12 cellular contexts compared by ENCODE assay signal in genomic region chr1:233607252-233608119, GRCh38. TPM values are rescaled to one million over a fixed set of nuclear protein-coding genes. Genes with fewer than 3 reads are reported as not detected.
DNase-seq lines count a peak whose midpoint lies in the region; ATAC-seq and TF ChIP-seq lines count a peak whose summit lies in the region.
"Had no signal": no experiment of that assay in that cellular context is flagged by ENCODE, and none has a peak within 500 bp of the region (broad histone marks: within the 10 kb centered on the region; RNA-seq: fewer than 3 reads in every experiment).

No MANE protein-coding gene starts in this region.

- H3K4me1 Mint-ChIP-seq in GM23338, result peaks cover 5% of the 10 kb centered on the region; the same call in 2 of the 3 replicates

- DNase-seq in GM23338 (ENCODE audit: low spot score), result no peak
- peak; percentile 26 for DNase-seq in NCI-H526 treated with DMSO at 0.1 percent for 48 hours (lab: John Stamatoyannopoulos, UW)
- DNase-seq in mucosa of gallbladder (ENCODE audit: low spot score), result peak; percentile 33
- no peak for DNase-seq in effector CD4-positive, alpha-beta T cell
- DNase-seq: activated CD4-positive, alpha-beta memory T cell treated with anti-CD3 and anti-CD28 coated beads, Interleukin-2, amount 10 ng/mL, durations not matched to agents 7 days and 5 days; effector memory CD4-positive, alpha-beta T cell; NCI-H748 treated with DMSO at 0.1 percent for 48 hours had no signal

- H3K4me1 ChIP-seq in GM23338 (ENCODE audit: insufficient read depth), result no peaks in the 10 kb centered on the region

- no peaks in the 10 kb centered on the region; the same call in 1 of the 2 replicates for H3K36me3 ChIP-seq in GM23338 (ENCODE audit: insufficient read depth)

- peaks cover 8% of the 10 kb centered on the region for H3K27me3 Mint-ChIP-seq in GM23338 (ENCODE audit: insufficient read depth, low read depth, poor library complexity)

- H3K4me2 ChIP-seq in GM23338, result no peak overlapping the region

- H2AFZ ChIP-seq in GM23338, result no peak overlapping the region

- no peak overlapping the region for H3K4me3 Mint-ChIP-seq in GM23338
- H3K4me3 Mint-ChIP-seq: activated CD4-positive, alpha-beta memory T cell treated with anti-CD3 and anti-CD28 coated beads, Interleukin-2, amount 10 ng/mL, durations not matched to agents 7 days and 5 days; mesothelial cell of epicardium had no signal

- H3K9me3 Mint-ChIP-seq in GM23338, result no peaks in the 10 kb centered on the region

- H3F3A ChIP-seq in GM23338 (replicated peaks; ENCODE audit: low read depth), result no peaks in the 10 kb centered on the region

- H3K9me2 ChIP-seq in GM23338 (ENCODE audit: insufficient read depth), result no peaks in the 10 kb centered on the region

- TF ChIP-seq CTCF in GM23338 (conservative IDR thresholded peaks at IDR 0.05; ENCODE audit: low read depth in 2 of 2), result no peak

- peaks cover 18% of the 10 kb centered on the region for H3K27me3 ChIP-seq in GM23338 (ENCODE audit: insufficient read depth)

- no peak overlapping the region for H3K27ac Mint-ChIP-seq in GM23338
- H3K27ac Mint-ChIP-seq: activated CD4-positive, alpha-beta memory T cell treated with anti-CD3 and anti-CD28 coated beads, Interleukin-2, amount 10 ng/mL, durations not matched to agents 7 days and 5 days; mesothelial cell of epicardium had no signal

- H3K36me3 Mint-ChIP-seq in GM23338 (ENCODE audit: low read depth), result no peaks in the 10 kb centered on the region
- H3K36me3 Mint-ChIP-seq: mesothelial cell of epicardium had no signal

- H3K79me2 ChIP-seq in GM23338 (replicated peaks; ENCODE audit: insufficient read depth), result no peaks in the 10 kb centered on the region

- H4K20me1 ChIP-seq in GM23338 (replicated peaks; ENCODE audit: insufficient read depth), result no peaks in the 10 kb centered on the region

- no peak overlapping the region for H3K27ac ChIP-seq in GM23338 (ENCODE audit: low read depth)

- ATAC-seq in GM18868 (IDR thresholded peaks at IDR 0.05; ENCODE audit: unreplicated experiment), result peak; percentile 60
- ATAC-seq in GM23338, result peak; percentile 34; the same call in 1 of the 3 replicates
- no peak for ATAC-seq in HG03025 (IDR thresholded peaks at IDR 0.05; ENCODE audit: low FRiP score, unreplicated experiment)
- no peak for ATAC-seq in HG03097 (IDR thresholded peaks at IDR 0.05; ENCODE audit: low FRiP score, unreplicated experiment)
- ATAC-seq: sciatic nerve had no signal

- H3K4me3 ChIP-seq in GM23338, result no peak overlapping the region

TF ChIP-seq in GM23338, 12 proteins besides CTCF, POLR2A, EP300 and RAD21:
- TF ChIP-seq ZNF462 (CRISPR knock-in tag; IDR thresholded peaks at IDR 0.05) (no peak), EZH2 (IDR thresholded peaks at IDR 0.05; ENCODE audit: low read depth, unreplicated experiment) (no peak), ZNF331 (CRISPR knock-in tag; IDR thresholded peaks at IDR 0.05; ENCODE audit: low read depth) (no peak), CREB1 (CRISPR knock-in tag; IDR thresholded peaks at IDR 0.05; ENCODE audit: low read depth) (no peak), POLR2AphosphoS5 (IDR thresholded peaks at IDR 0.05; ENCODE audit: low read depth) (no peak), EZH2phosphoT487 (IDR thresholded peaks at IDR 0.05; ENCODE audit: unreplicated experiment) (no peak), STAT1 (IDR thresholded peaks at IDR 0.05; ENCODE audit: unreplicated experiment) (no peak)

RNA-seq across cellular contexts. Expression of gene KCNK1, which starts 6.4 kb away (rescaled TPM):
- 11.8 and 12.7 TPM in 2 replicates for total RNA-seq in GM23338 (2014; rRNA removed; shearing (Covaris generic))
- 10.1 and 12.1 TPM in 2 replicates for polyA plus RNA-seq in GM23338 (2016; fragmentation: Nextera tagmentation; extraction: Ambion mirVana)
- 24.5 TPM for total RNA-seq in mucosa of gallbladder

Comparison
In these comparisons a context has a peak if more than half of its experiments do, and no peak if none do; other contexts are left out.
1. ATAC-seq: peak in GM18868 (single experiment) and GM23338 (single experiment); none in HG03025 (single experiment) and HG03097 (single experiment).
2. DNase-seq: peak in NCI-H526 treated with DMSO at 0.1 percent for 48 hours (single experiment) and mucosa of gallbladder (single experiment); none in GM23338 (single experiment) and effector CD4-positive, alpha-beta T cell (single experiment).